Comparison of ENCODE assay signal across 25 cellular contexts in the genomic region with DNA sequence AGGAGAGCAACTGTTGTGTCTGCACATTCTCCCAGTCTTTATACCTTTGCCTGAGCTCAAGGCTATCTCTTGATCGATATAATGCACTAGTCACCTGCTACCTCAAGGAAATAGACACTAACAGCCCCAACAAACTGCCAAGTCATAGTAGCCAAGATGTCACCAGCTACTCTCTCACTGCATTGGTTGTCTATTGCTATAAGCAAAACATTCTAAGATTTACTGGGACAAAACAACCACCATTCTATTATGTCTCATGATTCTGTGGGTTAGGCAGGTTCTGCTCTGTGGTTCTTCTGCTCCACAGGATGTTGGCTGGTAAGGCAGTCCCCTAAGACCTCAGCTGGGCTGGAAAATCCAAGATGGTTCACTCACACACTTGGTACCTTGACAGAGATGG.
A peak's percentile ranks its signal among the peaks of the same experiment; 100 is the strongest.
DNase-seq lines count a peak whose midpoint lies in the region; ATAC-seq and TF ChIP-seq lines count a peak whose summit lies in the region.
"Had no signal": no experiment of that assay in that cellular context is flagged by ENCODE, and none has a peak within 500 bp of the region (broad histone marks: within the 10 kb centered on the region; RNA-seq: fewer than 3 reads in every experiment).

No MANE protein-coding gene starts in this region.

- H3K27me3 ChIP-seq in Loucy (ENCODE audit: insufficient read depth, low read length, poor library complexity, severe bottlenecking) = no peaks in the 10 kb centered on the region
- H3K27me3 ChIP-seq: colonic mucosa, esophagus muscularis mucosa, hepatocyte, pancreas, vagina had no signal

- no peaks in the 10 kb centered on the region for H3K36me3 ChIP-seq in Loucy (ENCODE audit: insufficient read depth, low read length)
- H3K36me3 ChIP-seq: colonic mucosa, esophagus muscularis mucosa, pancreas, thoracic aorta, vagina had no signal

- no peak overlapping the region for H3K4me3 Mint-ChIP-seq in activated naive CD4-positive, alpha-beta T cell treated with anti-CD3 and anti-CD28 coated beads, Interleukin-2, amount 10 ng/mL, durations not matched to agents 7 days and 5 days
- H3K4me3 Mint-ChIP-seq in activated naive CD8-positive, alpha-beta T cell treated with anti-CD3 and anti-CD28 coated beads, Interleukin-2, amount 50 U/mL, for 24 hours = no peak overlapping the region
- no peak overlapping the region for H3K4me3 Mint-ChIP-seq in stimulated activated naive CD8-positive, alpha-beta T cell treated with anti-CD3 and anti-CD28 coated beads, Interleukin-15, Interleukin-2, amounts not matched to agents 100 ng/mL and 50 ng/mL, for 24 hours
- H3K4me3 Mint-ChIP-seq: brain; CD4-positive, CD25-positive, alpha-beta regulatory T cell; immature natural killer cell; naive thymus-derived CD4-positive, alpha-beta T cell had no signal

- H3K27ac Mint-ChIP-seq in activated naive CD4-positive, alpha-beta T cell treated with anti-CD3 and anti-CD28 coated beads, Interleukin-2, amount 10 ng/mL, durations not matched to agents 7 days and 5 days = peak overlapping the region; percentile 22
- no peak overlapping the region for H3K27ac Mint-ChIP-seq in activated naive CD8-positive, alpha-beta T cell treated with anti-CD3 and anti-CD28 coated beads, Interleukin-2, amount 50 U/mL, for 24 hours
- peak overlapping the region; percentile 13 for H3K27ac Mint-ChIP-seq in stimulated activated naive CD8-positive, alpha-beta T cell treated with anti-CD3 and anti-CD28 coated beads, Interleukin-15, Interleukin-2, amounts not matched to agents 100 ng/mL and 50 ng/mL, for 24 hours
- H3K27ac Mint-ChIP-seq: brain; CD4-positive, CD25-positive, alpha-beta regulatory T cell; immature natural killer cell had no signal

- no peaks in the 10 kb centered on the region for H3F3A ChIP-seq in Loucy (ENCODE audit: low read depth)

- peaks cover 11% of the 10 kb centered on the region for H3K4me1 Mint-ChIP-seq in activated naive CD4-positive, alpha-beta T cell treated with anti-CD3 and anti-CD28 coated beads, Interleukin-2, amount 10 ng/mL, durations not matched to agents 7 days and 5 days
- H3K4me1 Mint-ChIP-seq in activated naive CD8-positive, alpha-beta T cell treated with anti-CD3 and anti-CD28 coated beads, Interleukin-2, amount 50 U/mL, for 24 hours = peaks cover 22% of the 10 kb centered on the region
- peaks cover 29% of the 10 kb centered on the region for H3K4me1 Mint-ChIP-seq in stimulated activated naive CD8-positive, alpha-beta T cell treated with anti-CD3 and anti-CD28 coated beads, Interleukin-15, Interleukin-2, amounts not matched to agents 100 ng/mL and 50 ng/mL, for 24 hours (ENCODE audit: low read depth)
- H3K4me1 Mint-ChIP-seq: immature natural killer cell had no signal

- H3K9me3 ChIP-seq in Loucy (ENCODE audit: insufficient read depth, low read depth, low read length) = no peaks in the 10 kb centered on the region
- H3K9me3 ChIP-seq: colonic mucosa, esophagus muscularis mucosa, pancreas, thoracic aorta, vagina had no signal

- no peaks in the 10 kb centered on the region for H3K79me2 ChIP-seq in Loucy (ENCODE audit: insufficient read depth, low read length)
- H3K79me2 ChIP-seq: hepatocyte had no signal

- CTCF ChIA-PET in activated naive CD4-positive, alpha-beta T cell treated with anti-CD3 and anti-CD28 coated beads, Interleukin-2, amount 10 ng/mL, durations not matched to agents 7 days and 5 days (lab: Charles Lee) = interaction anchor here (0.9 to 2.0 kb wide), 5 partner anchors 8 to 54 kb away, joined by 3 to 11 read pairs (median 3); no protein-coding TSS in a partner anchor

- peaks cover 6% of the 10 kb centered on the region for H3K27me3 Mint-ChIP-seq in activated naive CD4-positive, alpha-beta T cell treated with anti-CD3 and anti-CD28 coated beads, Interleukin-2, amount 10 ng/mL, durations not matched to agents 7 days and 5 days
- peaks cover 2% of the 10 kb centered on the region for H3K27me3 Mint-ChIP-seq in activated naive CD8-positive, alpha-beta T cell treated with anti-CD3 and anti-CD28 coated beads, Interleukin-2, amount 50 U/mL, for 24 hours
- no peaks in the 10 kb centered on the region for H3K27me3 Mint-ChIP-seq in stimulated activated naive CD8-positive, alpha-beta T cell treated with anti-CD3 and anti-CD28 coated beads, Interleukin-15, Interleukin-2, amounts not matched to agents 100 ng/mL and 50 ng/mL, for 24 hours
- H3K27me3 Mint-ChIP-seq: CD4-positive, CD25-positive, alpha-beta regulatory T cell; naive thymus-derived CD4-positive, alpha-beta T cell had no signal

- H3K4me2 ChIP-seq in Loucy (ENCODE audit: low read depth, low read length, poor library complexity, severe bottlenecking) = no peak overlapping the region
- H3K4me2 ChIP-seq: hepatocyte, KMS-11 had no signal

- peak; percentile 45 for ATAC-seq in activated naive CD8-positive, alpha-beta T cell treated with anti-CD3 and anti-CD28 coated beads, Interleukin-2, amount 50 U/mL, for 24 hours
- ATAC-seq in HG03457 (IDR thresholded peaks at IDR 0.05; ENCODE audit: unreplicated experiment) = no peak
- ATAC-seq: left lobe of liver; naive thymus-derived CD4-positive, alpha-beta T cell; pancreas had no signal

- no peak overlapping the region for H3K4me3 ChIP-seq in Loucy (ENCODE audit: low read length, poor library complexity, severe bottlenecking)
- H3K4me3 ChIP-seq: colonic mucosa, esophagus muscularis mucosa, hepatocyte, pancreas, thoracic aorta, vagina had no signal

- H3K36me3 Mint-ChIP-seq in activated naive CD4-positive, alpha-beta T cell treated with anti-CD3 and anti-CD28 coated beads, Interleukin-2, amount 10 ng/mL, durations not matched to agents 7 days and 5 days = no peaks in the 10 kb centered on the region
- no peaks in the 10 kb centered on the region for H3K36me3 Mint-ChIP-seq in activated naive CD8-positive, alpha-beta T cell treated with anti-CD3 and anti-CD28 coated beads, Interleukin-2, amount 50 U/mL, for 24 hours (ENCODE audit: low read depth)
- H3K36me3 Mint-ChIP-seq in stimulated activated naive CD8-positive, alpha-beta T cell treated with anti-CD3 and anti-CD28 coated beads, Interleukin-15, Interleukin-2, amounts not matched to agents 100 ng/mL and 50 ng/mL, for 24 hours (ENCODE audit: low read depth) = no peaks in the 10 kb centered on the region
- H3K36me3 Mint-ChIP-seq: brain, immature natural killer cell had no signal

- no peaks in the 10 kb centered on the region for H3K4me1 ChIP-seq in Loucy (ENCODE audit: insufficient read depth, low read length, poor library complexity, severe bottlenecking)
- H3K4me1 ChIP-seq: colonic mucosa, pancreas, vagina had no signal

- no peak for TF ChIP-seq CTCF in Loucy (conservative IDR thresholded peaks at IDR 0.05; ENCODE audit: low read length)

- DNase-seq in activated naive CD4-positive, alpha-beta T cell treated with anti-CD3 and anti-CD28 coated beads, Interleukin-2, amount 10 ng/mL, durations not matched to agents 7 days and 5 days = no peak
- no peak for DNase-seq in activated naive CD4-positive, alpha-beta T cell treated with anti-CD3 and anti-CD28 coated beads, Interleukin-2, amount 50 U/mL, for 16 hours
- no peak for DNase-seq in activated naive CD8-positive, alpha-beta T cell treated with anti-CD3 and anti-CD28 coated beads, Interleukin-2, amount 50 U/mL, for 24 hours
- DNase-seq in Ammon's horn (ENCODE audit: low spot score) = no peak
- DNase-seq: activated CD4-positive, alpha-beta T cell treated with anti-CD3 and anti-CD28 coated beads for 4 hours; CD4-positive, CD25-positive, alpha-beta regulatory T cell; colonic mucosa; foreskin melanocyte; immature natural killer cell; naive thymus-derived CD4-positive, alpha-beta T cell; NCI-H1694; NCI-H2171; NCI-H510A treated with DMSO at 0.1 percent for 48 hours; NK-92 treated with Interleukin-12 subunit alpha and Interleukin-12 subunit beta, amount 100 ng/mL, for 24 hours; pancreas had no signal

- H3K9ac ChIP-seq in Loucy (ENCODE audit: low read depth, low read length, poor library complexity, severe bottlenecking) = no peak overlapping the region
- H3K9ac ChIP-seq: KMS-11 had no signal

- H3K9me3 Mint-ChIP-seq in activated naive CD4-positive, alpha-beta T cell treated with anti-CD3 and anti-CD28 coated beads, Interleukin-2, amount 10 ng/mL, durations not matched to agents 7 days and 5 days = peaks cover 12% of the 10 kb centered on the region
- peaks cover 20% of the 10 kb centered on the region for H3K9me3 Mint-ChIP-seq in activated naive CD8-positive, alpha-beta T cell treated with anti-CD3 and anti-CD28 coated beads, Interleukin-2, amount 50 U/mL, for 24 hours
- H3K9me3 Mint-ChIP-seq in stimulated activated naive CD8-positive, alpha-beta T cell treated with anti-CD3 and anti-CD28 coated beads, Interleukin-15, Interleukin-2, amounts not matched to agents 100 ng/mL and 50 ng/mL, for 24 hours = peaks cover 17% of the 10 kb centered on the region
- H3K9me3 Mint-ChIP-seq: immature natural killer cell had no signal

- H4K20me1 ChIP-seq in Loucy (ENCODE audit: insufficient read depth, low read length, poor library complexity, severe bottlenecking) = no peaks in the 10 kb centered on the region

- H2AFZ ChIP-seq in Loucy (ENCODE audit: low read length) = 0 out of 2 replicates have a peak overlapping the region, but pooled peaks have one; percentile 20
- H2AFZ ChIP-seq: hepatocyte had no signal

- no peaks in the 10 kb centered on the region for H3K9me2 ChIP-seq in Loucy (replicated peaks; ENCODE audit: low read depth, low read length)
